Comparison of ENCODE assay signal across 12 cellular contexts in genomic region chr3:7504886-7505775, GRCh38.
DNase-seq lines count a peak whose midpoint lies in the region; ATAC-seq, FAIRE-seq and TF ChIP-seq lines count a peak whose summit lies in the region.
"Had no signal": no experiment of that assay in that cellular context is flagged by ENCODE, and none has a peak within 500 bp of the region (broad histone marks: within the 10 kb centered on the region; RNA-seq: fewer than 3 reads in every experiment).

No MANE protein-coding gene starts in this region.

- H3K4me1 ChIP-seq in breast epithelium = no peaks in the 10 kb centered on the region

- peak overlapping the region; percentile 95 for H3K27ac Mint-ChIP-seq in MCF 10A (ENCODE audit: low read depth, unreplicated experiment)
- peak overlapping the region; percentile 46 for H3K27ac Mint-ChIP-seq in chondrocyte (ENCODE audit: unreplicated experiment)
- no peak overlapping the region for H3K27ac Mint-ChIP-seq in activated CD4-positive, alpha-beta T cell treated with anti-CD3 and anti-CD28 coated beads for 36 hours
- H3K27ac Mint-ChIP-seq: activated CD4-positive, alpha-beta memory T cell treated with anti-CD3 and anti-CD28 coated beads, Interleukin-2, amount 10 ng/mL, durations not matched to agents 7 days and 5 days; natural killer cell had no signal

- no peaks in the 10 kb centered on the region for H3K27me3 Mint-ChIP-seq in MCF 10A (ENCODE audit: insufficient read depth, unreplicated experiment)
- no peaks in the 10 kb centered on the region for H3K27me3 Mint-ChIP-seq in chondrocyte (ENCODE audit: low read depth)
- H3K27me3 Mint-ChIP-seq in activated CD4-positive, alpha-beta T cell treated with anti-CD3 and anti-CD28 coated beads for 36 hours = no peaks in the 10 kb centered on the region
- H3K27me3 Mint-ChIP-seq: activated CD4-positive, alpha-beta memory T cell treated with anti-CD3 and anti-CD28 coated beads, Interleukin-2, amount 10 ng/mL, durations not matched to agents 7 days and 5 days had no signal

- H3K27ac ChIP-seq in breast epithelium = peak overlapping the region in 1 of 2 donors; percentile 45

- DNase-seq in MCF 10A (ENCODE audit: unreplicated experiment) (peak; percentile 94), breast epithelium (ENCODE audit: low spot score in 2 of 2) (no peak), chondrocyte (ENCODE audit: low spot score) (no peak), iPS-NIHi7 (ENCODE audit: extremely low spot score) (peak; percentile 19), urothelium cell line (ENCODE audit: low spot score) (peak; percentile 33), T-helper 1 cell (no peak)
- DNase-seq in activated CD4-positive, alpha-beta T cell treated with anti-CD3 and anti-CD28 coated beads for 36 hours = no peak
- DNase-seq: activated CD4-positive, alpha-beta memory T cell treated with anti-CD3 and anti-CD28 coated beads, Interleukin-2, amount 10 ng/mL, durations not matched to agents 7 days and 5 days; amniotic stem cell; glutamatergic neuron; natural killer cell had no signal

- ATAC-seq in activated CD4-positive, alpha-beta T cell treated with anti-CD3 and anti-CD28 coated beads for 36 hours = no peak
- ATAC-seq in HG02623 (IDR thresholded peaks at IDR 0.05; ENCODE audit: unreplicated experiment) = no peak

- H3K9me3 Mint-ChIP-seq in MCF 10A (ENCODE audit: unreplicated experiment) = peaks cover 5% of the 10 kb centered on the region
- peaks cover 8% of the 10 kb centered on the region for H3K9me3 Mint-ChIP-seq in chondrocyte (ENCODE audit: low read depth)
- H3K9me3 Mint-ChIP-seq in activated CD4-positive, alpha-beta T cell treated with anti-CD3 and anti-CD28 coated beads for 36 hours (ENCODE audit: low read depth) = no peaks in the 10 kb centered on the region
- H3K9me3 Mint-ChIP-seq: activated CD4-positive, alpha-beta memory T cell treated with anti-CD3 and anti-CD28 coated beads, Interleukin-2, amount 10 ng/mL, durations not matched to agents 7 days and 5 days had no signal

- intact Hi-C loops in MCF 10A (cut with micrococcal nuclease) = no loop called here
- intact Hi-C loops in breast epithelium (cut with DNase I; ENCODE audit: low total_unique reads) = no loop called here
- intact Hi-C loops in activated CD4-positive, alpha-beta T cell treated with anti-CD3 and anti-CD28 coated beads for 36 hours (cut with DNase I, micrococcal nuclease) = no loop called here

- no peak for FAIRE-seq in urothelium cell line (lab: Jason Lieb, UNC)

- peaks cover 0 to 5% of the 10 kb centered on the region in 2 donors for H3K9me3 ChIP-seq in breast epithelium

- no peak overlapping the region for H3K4me3 ChIP-seq in breast epithelium

- no TSS peak for BruUV-seq in MCF 10A (replicated peaks; lab: Mats Ljungman, UMichigan)

- no peak for TF ChIP-seq POLR2A in breast epithelium (IDR thresholded peaks at IDR 0.05)

- no peak for TF ChIP-seq CTCF in MCF 10A (IDR thresholded peaks at IDR 0.05; ENCODE audit: unreplicated experiment)
- TF ChIP-seq CTCF in breast epithelium (IDR thresholded peaks at IDR 0.05) = no peak
- TF ChIP-seq CTCF in chondrocyte (IDR thresholded peaks at IDR 0.05) = peak; percentile 62

- CTCF ChIA-PET in MCF 10A (lab: Yijun Ruan, JAX) = interaction anchor here (0.5 to 0.7 kb wide), 3 partner anchors 8 to 507 kb away, joined by 3 read pairs; no protein-coding TSS in a partner anchor
- CTCF ChIA-PET in activated CD4-positive, alpha-beta T cell treated with anti-CD3 and anti-CD28 coated beads for 36 hours (lab: Charles Lee) = no interaction called here

- no peaks in the 10 kb centered on the region for H3K27me3 ChIP-seq in breast epithelium

- H3K4me3 Mint-ChIP-seq in MCF 10A (ENCODE audit: unreplicated experiment) (no peak overlapping the region), chondrocyte (ENCODE audit: unreplicated experiment) (no peak overlapping the region)
- H3K4me3 Mint-ChIP-seq in activated CD4-positive, alpha-beta T cell treated with anti-CD3 and anti-CD28 coated beads for 36 hours = no peak overlapping the region
- H3K4me3 Mint-ChIP-seq: activated CD4-positive, alpha-beta memory T cell treated with anti-CD3 and anti-CD28 coated beads, Interleukin-2, amount 10 ng/mL, durations not matched to agents 7 days and 5 days; natural killer cell had no signal

- POLR2A ChIA-PET in MCF 10A (lab: Yijun Ruan, JAX) = interaction anchor here (0.6 to 1.0 kb wide), 3 partner anchors 9 to 16 kb away, joined by 3 read pairs; no protein-coding TSS in a partner anchor
- POLR2A ChIA-PET in activated CD4-positive, alpha-beta T cell treated with anti-CD3 and anti-CD28 coated beads for 36 hours (lab: Charles Lee) = no interaction called here

- no peaks in the 10 kb centered on the region for H3K36me3 Mint-ChIP-seq in MCF 10A (ENCODE audit: insufficient read depth, unreplicated experiment)
- no peaks in the 10 kb centered on the region for H3K36me3 Mint-ChIP-seq in chondrocyte (ENCODE audit: low read depth)
- no peaks in the 10 kb centered on the region for H3K36me3 Mint-ChIP-seq in activated CD4-positive, alpha-beta T cell treated with anti-CD3 and anti-CD28 coated beads for 36 hours (ENCODE audit: low read depth)
- H3K36me3 Mint-ChIP-seq: natural killer cell had no signal

- H3K4me1 Mint-ChIP-seq in MCF 10A (ENCODE audit: insufficient read depth, unreplicated experiment) (peaks cover 48% of the 10 kb centered on the region), chondrocyte (ENCODE audit: low read depth) (peaks cover 53% of the 10 kb centered on the region)
- H3K4me1 Mint-ChIP-seq in activated CD4-positive, alpha-beta T cell treated with anti-CD3 and anti-CD28 coated beads for 36 hours = no peaks in the 10 kb centered on the region
- H3K4me1 Mint-ChIP-seq: activated CD4-positive, alpha-beta memory T cell treated with anti-CD3 and anti-CD28 coated beads, Interleukin-2, amount 10 ng/mL, durations not matched to agents 7 days and 5 days; natural killer cell had no signal

- H3K36me3 ChIP-seq in breast epithelium = no peaks in the 10 kb centered on the region

Comparison
In these comparisons a context has a peak if more than half of its experiments do, and no peak if none do; other contexts are left out.
1. DNase-seq: peak in MCF 10A (single experiment), iPS-NIHi7 (single experiment) and urothelium cell line (single experiment); none in breast epithelium (0 of 2), chondrocyte (single experiment), activated CD4-positive, alpha-beta T cell treated with anti-CD3 and anti-CD28 coated beads for 36 hours (single experiment) and T-helper 1 cell (0 of 5).